Comparison of ENCODE assay signal across 16 cellular contexts in genomic region chr2:195480121-195480520, GRCh38.
DNase-seq lines count a peak whose midpoint lies in the region; ATAC-seq and TF ChIP-seq lines count a peak whose summit lies in the region.
"Had no signal": no experiment of that assay in that cellular context is flagged by ENCODE, and none has a peak within 500 bp of the region (broad histone marks: within the 10 kb centered on the region; RNA-seq: fewer than 3 reads in every experiment).

No MANE protein-coding gene starts in this region.

- H3K27me3 Mint-ChIP-seq in T-cell: no peaks in the 10 kb centered on the region
- H3K27me3 Mint-ChIP-seq in activated naive CD8-positive, alpha-beta T cell treated with anti-CD3 and anti-CD28 coated beads, Interleukin-2, amount 50 U/mL, for 24 hours: no peaks in the 10 kb centered on the region
- H3K27me3 Mint-ChIP-seq: B cell; CD4-positive, alpha-beta T cell had no signal

- peaks cover 0 to 4% (median 0%) of the 10 kb centered on the region in 3 donors for H3K9me3 Mint-ChIP-seq in T-cell
- peaks cover 11% of the 10 kb centered on the region for H3K9me3 Mint-ChIP-seq in activated naive CD8-positive, alpha-beta T cell treated with anti-CD3 and anti-CD28 coated beads, Interleukin-2, amount 50 U/mL, for 24 hours
- H3K9me3 Mint-ChIP-seq: CD4-positive, alpha-beta T cell had no signal

- H3K4me3 ChIP-seq in DND-41 (ENCODE audit: low read depth in 1 of 2, low read length in 2 of 2) (no peak overlapping the region), MM.1S (ENCODE audit: low read length) (no peak overlapping the region), mesendoderm (ENCODE audit: low read length) (no peak overlapping the region)
- H3K4me3 ChIP-seq: GM12878, HAP-1 had no signal

- peak overlapping the region; percentile 17 for H3K27ac ChIP-seq in DND-41 (ENCODE audit: low read length)
- no peak overlapping the region for H3K27ac ChIP-seq in MM.1S (ENCODE audit: low read length)
- no peak overlapping the region for H3K27ac ChIP-seq in mesendoderm (ENCODE audit: low read depth, low read length)
- H3K27ac ChIP-seq: C4-2B had no signal

- no peak overlapping the region for H3K27ac Mint-ChIP-seq in T-cell
- no peak overlapping the region for H3K27ac Mint-ChIP-seq in activated naive CD8-positive, alpha-beta T cell treated with anti-CD3 and anti-CD28 coated beads, Interleukin-2, amount 50 U/mL, for 24 hours
- H3K27ac Mint-ChIP-seq: B cell; CD4-positive, alpha-beta T cell had no signal

- no peaks in the 10 kb centered on the region for H3K79me1 ChIP-seq in mesendoderm (ENCODE audit: low read length)

- H3K36me3 ChIP-seq in DND-41 (ENCODE audit: insufficient read depth, low read length): no peaks in the 10 kb centered on the region
- no peaks in the 10 kb centered on the region for H3K36me3 ChIP-seq in MM.1S (replicated peaks; ENCODE audit: insufficient read depth, low read length)
- H3K36me3 ChIP-seq in mesendoderm (ENCODE audit: control insufficient read depth, insufficient read depth, low read length): no peaks in the 10 kb centered on the region
- H3K36me3 ChIP-seq: HAP-1 had no signal

- no peaks in the 10 kb centered on the region for H3F3A ChIP-seq in MM.1S (ENCODE audit: insufficient read depth, low read length)

- no peak overlapping the region for H3K4ac ChIP-seq in mesendoderm (ENCODE audit: low read depth, low read length)

- H3K4me3 Mint-ChIP-seq in T-cell: no peak overlapping the region
- no peak overlapping the region for H3K4me3 Mint-ChIP-seq in activated naive CD8-positive, alpha-beta T cell treated with anti-CD3 and anti-CD28 coated beads, Interleukin-2, amount 50 U/mL, for 24 hours
- H3K4me3 Mint-ChIP-seq: B cell; CD4-positive, alpha-beta T cell; IgD-negative memory B cell had no signal

- H3K4me1 Mint-ChIP-seq in T-cell: peaks cover 14 to 18% (median 15%) of the 10 kb centered on the region in 3 donors
- peaks cover 13% of the 10 kb centered on the region for H3K4me1 Mint-ChIP-seq in activated naive CD8-positive, alpha-beta T cell treated with anti-CD3 and anti-CD28 coated beads, Interleukin-2, amount 50 U/mL, for 24 hours

- H2BK120ac ChIP-seq in mesendoderm (ENCODE audit: low read depth, low read length): no peak overlapping the region

- H2AFZ ChIP-seq in DND-41 (ENCODE audit: low read depth, low read length): no peak overlapping the region
- H2AFZ ChIP-seq in MM.1S (ENCODE audit: low read length): no peak overlapping the region

- no peak overlapping the region for H3K56ac ChIP-seq in mesendoderm (ENCODE audit: low read length)

- no peak overlapping the region for H2AK5ac ChIP-seq in mesendoderm (ENCODE audit: low read length)

- H3K9me3 ChIP-seq in DND-41 (ENCODE audit: insufficient read depth, low read length, severe bottlenecking) (no peaks in the 10 kb centered on the region), MM.1S (replicated peaks; ENCODE audit: insufficient read depth, low read length) (no peaks in the 10 kb centered on the region)
- H3K9me3 ChIP-seq: Caco-2, HAP-1 had no signal

- H3K27me3 ChIP-seq in DND-41 (ENCODE audit: insufficient read depth, low read length, poor library complexity): no peaks in the 10 kb centered on the region
- H3K27me3 ChIP-seq in MM.1S (replicated peaks; ENCODE audit: insufficient read depth, low read length): no peaks in the 10 kb centered on the region
- no peaks in the 10 kb centered on the region for H3K27me3 ChIP-seq in mesendoderm (ENCODE audit: insufficient read depth, low read length, poor library complexity)

- H3K4me2 ChIP-seq in DND-41 (ENCODE audit: insufficient read depth, low read length): no peak overlapping the region
- H3K4me2 ChIP-seq in MM.1S (ENCODE audit: low read depth, low read length): peak overlapping the region; percentile 16; the same call in 1 of the 2 replicates
- H3K4me2 ChIP-seq in mesendoderm (ENCODE audit: low read length): no peak overlapping the region

- no peak overlapping the region for H3K23ac ChIP-seq in mesendoderm (ENCODE audit: low read length)

- ATAC-seq in DND-41 (ENCODE audit: insufficient read depth, low read depth) (no peak), T-cell (replicated peaks in 1 of 4) (no peak)
- no peak for ATAC-seq in activated naive CD8-positive, alpha-beta T cell treated with anti-CD3 and anti-CD28 coated beads, Interleukin-2, amount 50 U/mL, for 24 hours
- ATAC-seq: GM12878 had no signal

- H2BK5ac ChIP-seq in mesendoderm (ENCODE audit: low read length): no peak overlapping the region

- H3K79me2 ChIP-seq in DND-41 (ENCODE audit: insufficient read depth, low read length) (no peaks in the 10 kb centered on the region), MM.1S (ENCODE audit: low read length) (no peaks in the 10 kb centered on the region), mesendoderm (ENCODE audit: control insufficient read depth, insufficient read depth, low read length) (no peaks in the 10 kb centered on the region)

- CTCF ChIA-PET in T-cell (lab: Charles Lee): interaction anchor here in 1 of 2 donors (0.7 kb wide), 1 partner anchor 115 kb away, joined by 4 read pairs; no protein-coding TSS in a partner anchor
- CTCF ChIA-PET in HEK293T (lab: Yijun Ruan, JAX): no interaction called here

- TF ChIP-seq CTCF in DND-41 (IDR thresholded peaks at IDR 0.05; ENCODE audit: borderline replicate concordance, extremely low read depth, low read length, poor library complexity, severe bottlenecking) (no peak), MM.1S (IDR thresholded peaks at IDR 0.05; ENCODE audit: low read length) (no peak)

- no peak overlapping the region for H3K9ac ChIP-seq in DND-41 (ENCODE audit: low read depth, low read length)
- H3K9ac ChIP-seq in MM.1S (ENCODE audit: low read length): no peak overlapping the region
- no peak overlapping the region for H3K9ac ChIP-seq in mesendoderm (ENCODE audit: low read length)

- H4K20me1 ChIP-seq in DND-41 (ENCODE audit: insufficient read depth, low read length) (no peaks in the 10 kb centered on the region), MM.1S (ENCODE audit: insufficient read depth, low read length) (no peaks in the 10 kb centered on the region)

- no peak overlapping the region for H2BK15ac ChIP-seq in mesendoderm (replicated peaks; ENCODE audit: low read depth)

- no peak for DNase-seq in DND-41
- DNase-seq in MM.1S: peak; percentile 21
- peak; percentile 35 for DNase-seq in astrocyte of the hippocampus (ENCODE audit: low read depth, low spot score)
- no peak for DNase-seq in T-cell
- no peak for DNase-seq in activated naive CD8-positive, alpha-beta T cell treated with anti-CD3 and anti-CD28 coated beads, Interleukin-2, amount 50 U/mL, for 24 hours
- DNase-seq in mesendoderm: no peak
- DNase-seq in HEK293T (ENCODE audit: extremely low spot score): no peak
- DNase-seq: Caco-2; CD4-positive, alpha-beta T cell; DMS153; DMS79 had no signal

- H3K36me3 Mint-ChIP-seq in T-cell: peaks cover 5% of the 10 kb centered on the region
- H3K36me3 Mint-ChIP-seq in activated naive CD8-positive, alpha-beta T cell treated with anti-CD3 and anti-CD28 coated beads, Interleukin-2, amount 50 U/mL, for 24 hours (ENCODE audit: low read depth): no peaks in the 10 kb centered on the region

- no peak overlapping the region for H4K5ac ChIP-seq in mesendoderm (ENCODE audit: low read length)

- H3K4me1 ChIP-seq in DND-41 (ENCODE audit: insufficient read depth, low read length) (peaks cover 54% of the 10 kb centered on the region), MM.1S (ENCODE audit: low read length) (peaks cover 22% of the 10 kb centered on the region), mesendoderm (ENCODE audit: control insufficient read depth, low read depth, low read length) (no peaks in the 10 kb centered on the region)
- H3K4me1 ChIP-seq: Caco-2, HAP-1 had no signal

- H4K8ac ChIP-seq in mesendoderm (ENCODE audit: low read depth, low read length): no peak overlapping the region

- H3K9me2 ChIP-seq in MM.1S (replicated peaks; ENCODE audit: insufficient read depth, low read length): no peaks in the 10 kb centered on the region

- POLR2A ChIA-PET in T-cell (lab: Charles Lee) (no interaction called here), HEK293T (lab: Yijun Ruan, JAX) (no interaction called here)

- no peak overlapping the region for H3K18ac ChIP-seq in mesendoderm (ENCODE audit: low read length)

TF ChIP-seq in HEK293T, 16 proteins besides CTCF, POLR2A, EP300 and RAD21:
- no peak for TF ChIP-seq NFRKB (IDR thresholded peaks at IDR 0.05)
- no peak for TF ChIP-seq CTBP1 (IDR thresholded peaks at IDR 0.05; ENCODE audit: borderline replicate concordance)
- no peak for TF ChIP-seq SP1 (IDR thresholded peaks at IDR 0.05)
- no peak for TF ChIP-seq ARNT (IDR thresholded peaks at IDR 0.05)
- no peak for TF ChIP-seq FOXM1 (IDR thresholded peaks at IDR 0.05; ENCODE audit: borderline replicate concordance)
- TF ChIP-seq BHLHE40 (IDR thresholded peaks at IDR 0.05; ENCODE audit: borderline replicate concordance): no peak
- no peak for TF ChIP-seq FOXK2 (IDR thresholded peaks at IDR 0.05)
- TF ChIP-seq ELF4 (IDR thresholded peaks at IDR 0.05): no peak
- no peak for TF ChIP-seq L3MBTL2 (conservative IDR thresholded peaks at IDR 0.05)

Comparison
In these comparisons a context has a peak if more than half of its experiments do, and no peak if none do; other contexts are left out.
1. DNase-seq: peak in MM.1S (single experiment) and astrocyte of the hippocampus (single experiment); none in DND-41 (single experiment), T-cell (0 of 34), activated naive CD8-positive, alpha-beta T cell treated with anti-CD3 and anti-CD28 coated beads, Interleukin-2, amount 50 U/mL, for 24 hours (single experiment), mesendoderm (single experiment) and HEK293T (single experiment).